ENCODE assay signal across 8 cellular contexts in the genomic region with DNA sequence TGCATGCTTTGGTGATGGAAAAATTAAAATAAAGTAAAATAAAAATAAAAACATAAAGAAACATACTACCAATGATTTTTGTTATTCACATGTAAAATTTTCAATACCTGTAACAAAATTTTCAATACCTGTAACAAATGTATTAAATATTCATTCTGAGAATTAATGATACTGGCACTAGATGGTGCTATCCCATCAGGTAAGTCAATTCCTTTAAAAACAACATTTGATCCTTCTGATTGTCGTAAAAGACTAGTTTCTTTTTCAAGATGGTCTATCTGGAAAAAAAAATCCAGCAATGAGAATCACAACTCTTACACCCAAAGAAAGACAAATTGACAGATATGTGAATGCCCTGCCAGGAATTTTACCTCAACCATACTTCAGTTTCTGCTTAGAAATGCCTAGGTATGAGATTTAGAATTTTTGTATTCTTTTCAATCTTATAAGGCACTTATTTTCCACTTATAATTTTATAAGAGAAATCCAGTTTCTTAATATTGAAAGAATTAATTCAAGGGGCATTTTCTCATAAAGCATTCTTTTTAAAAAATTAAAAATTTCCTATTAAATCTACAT. TPM values are rescaled to one million over a fixed set of nuclear protein-coding genes. Genes with fewer than 3 reads are reported as not detected.
DNase-seq lines count a peak whose midpoint lies in the region; ATAC-seq and TF ChIP-seq lines count a peak whose summit lies in the region.

No MANE protein-coding gene starts in this region.

- H3K9me3 ChIP-seq in SK-N-SH (no peaks in the 10 kb centered on the region), ovary (no peaks in the 10 kb centered on the region)

- H3K9ac ChIP-seq in SK-N-SH: peak overlapping the region; percentile 50; the same call in 1 of the 2 replicates

- no peaks in the 10 kb centered on the region for H4K20me1 ChIP-seq in SK-N-SH (ENCODE audit: insufficient read depth)

- TF ChIP-seq EP300 in SK-N-SH (IDR thresholded peaks at IDR 0.05; ENCODE audit: borderline replicate concordance in 1 of 2, low read depth in 1 of 2, low read length in 1 of 2) (no peak), ovary (IDR thresholded peaks at IDR 0.05) (no peak)

- peak overlapping the region; percentile 91 for H2AFZ ChIP-seq in SK-N-SH (ENCODE audit: low read depth)

- TF ChIP-seq CTCF in SK-N-SH (IDR thresholded peaks at IDR 0.05) (peak; percentile 68), kidney epithelial cell (IDR thresholded peaks at IDR 0.05; ENCODE audit: insufficient read depth, low read length, poor library complexity, severe bottlenecking) (peak; percentile 34), ovary (IDR thresholded peaks at IDR 0.05) (peak in 1 of 3 donors; percentile 13)

- H3K4me3 ChIP-seq in SK-N-SH (ENCODE audit: low read depth in 2 of 2, low read length in 1 of 2) (peak overlapping the region in 1 of 2 experiments; percentile 36; a peak in 2 of 4 replicates), kidney epithelial cell (ENCODE audit: low read depth, low read length) (no peak overlapping the region), ovary (no peak overlapping the region)

- H3F3A ChIP-seq in SK-N-SH (replicated peaks; ENCODE audit: insufficient read depth): no peaks in the 10 kb centered on the region

- 54% methylated on average over 1 of the region's 1 CpG for WGBS in SK-N-SH (ENCODE audit: low lambda C conversion rate)
- WGBS in ovary, 3 donors: 5 to 7% (median 6%) methylated on average over 1 of the region's 1 CpG

- POLR2A ChIA-PET in SK-N-SH (lab: Yijun Ruan, JAX): no interaction called here

- TF ChIP-seq RAD21 in SK-N-SH (IDR thresholded peaks at IDR 0.05; ENCODE audit: low read length): peak; percentile 72

- peak; percentile 25 for DNase-seq in SK-N-SH
- DNase-seq in NAMALWA (ENCODE audit: low spot score): peak; percentile 39
- DNase-seq in amniotic stem cell (lab: John Stamatoyannopoulos, UW): peak; percentile 0
- DNase-seq in kidney epithelial cell (ENCODE audit: low read depth): peak; percentile 18
- DNase-seq in ovary: no peak

- H3K27me3 ChIP-seq in SK-N-SH (ENCODE audit: insufficient read depth) (no peaks in the 10 kb centered on the region), kidney epithelial cell (ENCODE audit: control insufficient read depth, insufficient read depth, low read length) (no peaks in the 10 kb centered on the region), ovary (no peaks in the 10 kb centered on the region)

- no peak overlapping the region for H3K27ac ChIP-seq in SK-N-SH (ENCODE audit: low read depth in 2 of 2, low read length in 1 of 2)
- H3K27ac ChIP-seq in ovary: no peak overlapping the region

- H3K9me2 ChIP-seq in SK-N-SH: no peaks in the 10 kb centered on the region

- H3K4me2 ChIP-seq in SK-N-SH: no peak overlapping the region

- ATAC-seq in SK-N-SH treated with all-trans-retinoic acid at 6 μM for 48 hours: no peak
- no peak for ATAC-seq in GM19455 (IDR thresholded peaks at IDR 0.05; ENCODE audit: unreplicated experiment)
- ATAC-seq in HG02588 (IDR thresholded peaks at IDR 0.05; ENCODE audit: unreplicated experiment): no peak

- H3K36me3 ChIP-seq in SK-N-SH (replicated peaks in 1 of 2; ENCODE audit: control insufficient read depth in 1 of 2, insufficient read depth in 2 of 2, low read length in 1 of 2) (peaks cover 55 to 82% of the 10 kb centered on the region in 2 experiments), kidney epithelial cell (ENCODE audit: control insufficient read depth, insufficient read depth, low read length) (peaks cover 2% of the 10 kb centered on the region), ovary (no peaks in the 10 kb centered on the region)

- TF ChIP-seq POLR2A in ovary (IDR thresholded peaks at IDR 0.05): no peak

- intact Hi-C loops in ovary (cut with DNase I): no loop called here

- CTCF ChIA-PET in SK-N-SH (lab: Yijun Ruan, JAX): interaction anchor here (0.6 to 2.1 kb wide), 7 partner anchors 10 to 1419 kb away, joined by 3 to 11 read pairs (median 3); no protein-coding TSS in a partner anchor

- no peaks in the 10 kb centered on the region for H3K79me2 ChIP-seq in SK-N-SH (ENCODE audit: insufficient read depth)

- H3K4me1 ChIP-seq in SK-N-SH (ENCODE audit: control insufficient read depth in 1 of 2, insufficient read depth in 2 of 2, low read depth in 1 of 2, low read length in 1 of 2): no peaks in the 10 kb centered on the region; a peak in 1 of 4 replicates
- H3K4me1 ChIP-seq in ovary (ENCODE audit: insufficient read depth): no peaks in the 10 kb centered on the region

TF ChIP-seq in SK-N-SH, 30 proteins besides CTCF, POLR2A, EP300 and RAD21:
- TF ChIP-seq FOXM1 (IDR thresholded peaks at IDR 0.05; ENCODE audit: low read depth) (no peak), SMC3 (IDR thresholded peaks at IDR 0.05; ENCODE audit: low read depth, low read length) (peak; percentile 22; the same call in 1 of the 2 replicates)

TF ChIP-seq in SK-N-SH treated with all-trans-retinoic acid at 6 μM for 48 hours, 23 proteins besides CTCF, POLR2A, EP300 and RAD21:
- TF ChIP-seq PPARA (CRISPR knock-in tag; IDR thresholded peaks at IDR 0.05; ENCODE audit: borderline replicate concordance): no peak
- TF ChIP-seq, protein P1, sequence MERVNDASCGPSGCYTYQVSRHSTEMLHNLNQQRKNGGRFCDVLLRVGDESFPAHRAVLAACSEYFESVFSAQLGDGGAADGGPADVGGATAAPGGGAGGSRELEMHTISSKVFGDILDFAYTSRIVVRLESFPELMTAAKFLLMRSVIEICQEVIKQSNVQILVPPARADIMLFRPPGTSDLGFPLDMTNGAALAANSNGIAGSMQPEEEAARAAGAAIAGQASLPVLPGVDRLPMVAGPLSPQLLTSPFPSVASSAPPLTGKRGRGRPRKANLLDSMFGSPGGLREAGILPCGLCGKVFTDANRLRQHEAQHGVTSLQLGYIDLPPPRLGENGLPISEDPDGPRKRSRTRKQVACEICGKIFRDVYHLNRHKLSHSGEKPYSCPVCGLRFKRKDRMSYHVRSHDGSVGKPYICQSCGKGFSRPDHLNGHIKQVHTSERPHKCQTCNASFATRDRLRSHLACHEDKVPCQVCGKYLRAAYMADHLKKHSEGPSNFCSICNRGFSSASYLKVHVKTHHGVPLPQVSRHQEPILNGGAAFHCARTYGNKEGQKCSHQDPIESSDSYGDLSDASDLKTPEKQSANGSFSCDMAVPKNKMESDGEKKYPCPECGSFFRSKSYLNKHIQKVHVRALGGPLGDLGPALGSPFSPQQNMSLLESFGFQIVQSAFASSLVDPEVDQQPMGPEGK (CRISPR knock-in tag; IDR thresholded peaks at IDR 0.05; ENCODE audit: borderline replicate concordance): no peak
- TF ChIP-seq, protein P2, sequence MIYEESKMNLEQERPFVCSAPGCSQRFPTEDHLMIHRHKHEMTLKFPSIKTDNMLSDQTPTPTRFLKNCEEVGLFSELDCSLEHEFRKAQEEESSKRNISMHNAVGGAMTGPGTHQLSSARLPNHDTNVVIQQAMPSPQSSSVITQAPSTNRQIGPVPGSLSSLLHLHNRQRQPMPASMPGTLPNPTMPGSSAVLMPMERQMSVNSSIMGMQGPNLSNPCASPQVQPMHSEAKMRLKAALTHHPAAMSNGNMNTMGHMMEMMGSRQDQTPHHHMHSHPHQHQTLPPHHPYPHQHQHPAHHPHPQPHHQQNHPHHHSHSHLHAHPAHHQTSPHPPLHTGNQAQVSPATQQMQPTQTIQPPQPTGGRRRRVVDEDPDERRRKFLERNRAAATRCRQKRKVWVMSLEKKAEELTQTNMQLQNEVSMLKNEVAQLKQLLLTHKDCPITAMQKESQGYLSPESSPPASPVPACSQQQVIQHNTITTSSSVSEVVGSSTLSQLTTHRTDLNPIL (CRISPR knock-in tag; IDR thresholded peaks at IDR 0.05; ENCODE audit: low read depth): no peak
- TF ChIP-seq SNAI2 (CRISPR knock-in tag; IDR thresholded peaks at IDR 0.05): no peak
- TF ChIP-seq ISL1 (CRISPR knock-in tag; IDR thresholded peaks at IDR 0.05): no peak
- no peak for TF ChIP-seq TOX (CRISPR knock-in tag; IDR thresholded peaks at IDR 0.05; ENCODE audit: borderline replicate concordance)
- TF ChIP-seq ZC3H10 (CRISPR knock-in tag; IDR thresholded peaks at IDR 0.05): no peak
- no peak for TF ChIP-seq ESRRG (CRISPR knock-in tag; IDR thresholded peaks at IDR 0.05)
- TF ChIP-seq ZNF70 (CRISPR knock-in tag; IDR thresholded peaks at IDR 0.05): no peak
- no peak for TF ChIP-seq ZNF565 (CRISPR knock-in tag; conservative IDR thresholded peaks at IDR 0.05; ENCODE audit: low read depth)

RNA-seq across cellular contexts. Expression of a gene that starts 30.7 kb away (rescaled TPM):
- 6.5 and 8.9 TPM in 2 replicates for polyA plus RNA-seq in SK-N-SH (2012; rRNA removed)
- 8.2 and 9.2 TPM in 2 replicates for polyA plus RNA-seq in SK-N-SH (2012; cell fraction: cytosol; rRNA removed)
- 14.6 and 25.8 TPM in 2 replicates for polyA plus RNA-seq in SK-N-SH (2012; cell fraction: nucleus; rRNA removed)
- 17.7 and 19.3 TPM in 2 replicates for total RNA-seq in kidney epithelial cell
- total RNA-seq in ovary: 10 to 100 TPM; 17.2 to 42.7 (median 22.3) TPM
- 1 to 10 TPM; 6.8 to 8.6 TPM for polyA plus RNA-seq in ovary

RNA-seq across cellular contexts. Expression of a gene that starts 30.9 kb away (rescaled TPM):
- polyA plus RNA-seq in SK-N-SH (2012; rRNA removed): 2.8 and 3.7 TPM in 2 replicates
- 4.1 and 4.6 TPM in 2 replicates for polyA plus RNA-seq in SK-N-SH (2012; cell fraction: cytosol; rRNA removed)
- polyA plus RNA-seq in SK-N-SH (2012; cell fraction: nucleus; rRNA removed): 1.2 and 3.1 TPM in 2 replicates
- 19.0 and 25.8 TPM in 2 replicates for total RNA-seq in kidney epithelial cell
- 10 to 100 TPM; 16.2 to 21.9 (median 20.3) TPM for total RNA-seq in ovary
- 1 to 10 TPM; 3.9 to 7.0 TPM for polyA plus RNA-seq in ovary

Comparison
In these comparisons a context has a peak if more than half of its experiments do, and no peak if none do; other contexts are left out.
1. DNase-seq: peak in SK-N-SH (single experiment), NAMALWA (single experiment), amniotic stem cell (single experiment) and kidney epithelial cell (single experiment); none in ovary (0 of 5).